8 cellular contexts compared by ENCODE assay signal in genomic region chr14:78566017-78566858, GRCh38.
DNase-seq lines count a peak whose midpoint lies in the region; ATAC-seq and TF ChIP-seq lines count a peak whose summit lies in the region.

No MANE protein-coding gene starts in this region.

- peak in 6 of 7 experiments; percentile 23 to 59 (median 40) for DNase-seq in CD8-positive, alpha-beta T cell
- DNase-seq in NCI-H748 treated with DMSO at 0.1 percent for 48 hours (lab: John Stamatoyannopoulos, UW): peak; percentile 76
- peak; percentile 72 for DNase-seq in activated CD8-positive, alpha-beta memory T cell treated with anti-CD3 and anti-CD28 coated beads, Interleukin-2, amount 10 ng/mL, durations not matched to agents 7 days and 5 days
- DNase-seq in epithelial cell of esophagus (ENCODE audit: low read depth): peak; percentile 62
- peak; percentile 85 for DNase-seq in middle frontal gyrus (ENCODE audit: extremely low spot score, low spot score)
- DNase-seq in stimulated activated CD8-positive, alpha-beta memory T cell treated with anti-CD3 and anti-CD28 coated beads, Interleukin-7, amount 100 ng/mL, for 1 hour (ENCODE audit: low read depth in 2 of 2): peak; percentile 12 to 16

- no peaks in the 10 kb centered on the region for H3K4me1 ChIP-seq in CD8-positive, alpha-beta T cell (ENCODE audit: insufficient read depth, low read length)

- no peak overlapping the region for H3K27ac ChIP-seq in CD8-positive, alpha-beta T cell (ENCODE audit: low read depth, low read length)

- no peaks in the 10 kb centered on the region for H3K27me3 ChIP-seq in CD8-positive, alpha-beta T cell (ENCODE audit: insufficient read depth, low read length)

- H3K27me3 Mint-ChIP-seq in CD8-positive, alpha-beta T cell (ENCODE audit: low read depth): no peaks in the 10 kb centered on the region
- H3K27me3 Mint-ChIP-seq in activated CD8-positive, alpha-beta memory T cell treated with anti-CD3 and anti-CD28 coated beads, Interleukin-2, amount 10 ng/mL, durations not matched to agents 7 days and 5 days: no peaks in the 10 kb centered on the region

- POLR2A ChIA-PET in CD8-positive, alpha-beta T cell (lab: Charles Lee): no interaction called here

- TF ChIP-seq CTCF in CD8-positive, alpha-beta T cell (IDR thresholded peaks at IDR 0.05): peak; percentile 40
- peak; percentile 84 for TF ChIP-seq CTCF in epithelial cell of esophagus (IDR thresholded peaks at IDR 0.05; ENCODE audit: insufficient read depth, low read depth, low read length, missing control alignments)

- no peaks in the 10 kb centered on the region for H3K36me3 ChIP-seq in CD8-positive, alpha-beta T cell (ENCODE audit: insufficient read depth, low read length)

- no peaks in the 10 kb centered on the region for H3K9me3 Mint-ChIP-seq in CD8-positive, alpha-beta T cell
- no peaks in the 10 kb centered on the region for H3K9me3 Mint-ChIP-seq in activated CD8-positive, alpha-beta memory T cell treated with anti-CD3 and anti-CD28 coated beads, Interleukin-2, amount 10 ng/mL, durations not matched to agents 7 days and 5 days (ENCODE audit: low read depth)

- CTCF ChIA-PET in CD8-positive, alpha-beta T cell (lab: Charles Lee): interaction anchor here (0.6 to 2.3 kb wide), 10 partner anchors 10 to 706 kb away, joined by 3 to 6 read pairs (median 5); no protein-coding TSS in a partner anchor
- CTCF ChIA-PET in activated CD8-positive, alpha-beta memory T cell treated with anti-CD3 and anti-CD28 coated beads, Interleukin-2, amount 10 ng/mL, durations not matched to agents 7 days and 5 days (lab: Charles Lee): interaction anchor here (0.6 to 2.7 kb wide), 10 partner anchors 8 to 720 kb away, joined by 3 to 19 read pairs (median 3); no protein-coding TSS in a partner anchor

- H3K4me3 Mint-ChIP-seq in CD8-positive, alpha-beta T cell: peak overlapping the region; percentile 30
- H3K4me3 Mint-ChIP-seq in activated CD8-positive, alpha-beta memory T cell treated with anti-CD3 and anti-CD28 coated beads, Interleukin-2, amount 10 ng/mL, durations not matched to agents 7 days and 5 days: no peak overlapping the region

- peak; percentile 44 for ATAC-seq in CD8-positive, alpha-beta T cell
- ATAC-seq in GM19395 (IDR thresholded peaks at IDR 0.05; ENCODE audit: unreplicated experiment) (peak; percentile 98), HG03521 (IDR thresholded peaks at IDR 0.05; ENCODE audit: unreplicated experiment) (peak; percentile 88)
- peak; percentile 66 for ATAC-seq in activated CD8-positive, alpha-beta memory T cell treated with anti-CD3 and anti-CD28 coated beads, Interleukin-2, amount 10 ng/mL, durations not matched to agents 7 days and 5 days

- H3K36me3 Mint-ChIP-seq in CD8-positive, alpha-beta T cell: no peaks in the 10 kb centered on the region
- H3K36me3 Mint-ChIP-seq in activated CD8-positive, alpha-beta memory T cell treated with anti-CD3 and anti-CD28 coated beads, Interleukin-2, amount 10 ng/mL, durations not matched to agents 7 days and 5 days: no peaks in the 10 kb centered on the region

- intact Hi-C loops in CD8-positive, alpha-beta T cell (cut with DNase I, micrococcal nuclease): loop anchor here (10.0 kb wide), 2 partner anchors 701 to 911 kb away; no protein-coding TSS in a partner anchor

- peaks cover 3% of the 10 kb centered on the region for H3K4me1 Mint-ChIP-seq in CD8-positive, alpha-beta T cell (ENCODE audit: low read depth)
- no peaks in the 10 kb centered on the region for H3K4me1 Mint-ChIP-seq in activated CD8-positive, alpha-beta memory T cell treated with anti-CD3 and anti-CD28 coated beads, Interleukin-2, amount 10 ng/mL, durations not matched to agents 7 days and 5 days

- H3K27ac Mint-ChIP-seq in CD8-positive, alpha-beta T cell: no peak overlapping the region
- no peak overlapping the region for H3K27ac Mint-ChIP-seq in activated CD8-positive, alpha-beta memory T cell treated with anti-CD3 and anti-CD28 coated beads, Interleukin-2, amount 10 ng/mL, durations not matched to agents 7 days and 5 days

- no peaks in the 10 kb centered on the region for H3K9me3 ChIP-seq in CD8-positive, alpha-beta T cell (ENCODE audit: low read length)

- H3K4me3 ChIP-seq in CD8-positive, alpha-beta T cell (ENCODE audit: low read depth, low read length): no peak overlapping the region
- no peak overlapping the region for H3K4me3 ChIP-seq in epithelial cell of esophagus (ENCODE audit: low read length)

Comparison
In these comparisons a context has a peak if more than half of its experiments do, and no peak if none do; other contexts are left out.
1. ATAC-seq: peak in every context shown above with its lines; median percentile 98 in GM19395; 88 in HG03521; 66 in activated CD8-positive, alpha-beta memory T cell treated with anti-CD3 and anti-CD28 coated beads, Interleukin-2, amount 10 ng/mL, durations not matched to agents 7 days and 5 days; 44 in CD8-positive, alpha-beta T cell.
2. DNase-seq: peak in every context shown above with its lines; median percentile 85 in middle frontal gyrus; 76 in NCI-H748 treated with DMSO at 0.1 percent for 48 hours; 72 in activated CD8-positive, alpha-beta memory T cell treated with anti-CD3 and anti-CD28 coated beads, Interleukin-2, amount 10 ng/mL, durations not matched to agents 7 days and 5 days; 62 in epithelial cell of esophagus; 40 in CD8-positive, alpha-beta T cell; 14 in stimulated activated CD8-positive, alpha-beta memory T cell treated with anti-CD3 and anti-CD28 coated beads, Interleukin-7, amount 100 ng/mL, for 1 hour.